27 cellular contexts compared by ENCODE assay signal in the genomic region with DNA sequence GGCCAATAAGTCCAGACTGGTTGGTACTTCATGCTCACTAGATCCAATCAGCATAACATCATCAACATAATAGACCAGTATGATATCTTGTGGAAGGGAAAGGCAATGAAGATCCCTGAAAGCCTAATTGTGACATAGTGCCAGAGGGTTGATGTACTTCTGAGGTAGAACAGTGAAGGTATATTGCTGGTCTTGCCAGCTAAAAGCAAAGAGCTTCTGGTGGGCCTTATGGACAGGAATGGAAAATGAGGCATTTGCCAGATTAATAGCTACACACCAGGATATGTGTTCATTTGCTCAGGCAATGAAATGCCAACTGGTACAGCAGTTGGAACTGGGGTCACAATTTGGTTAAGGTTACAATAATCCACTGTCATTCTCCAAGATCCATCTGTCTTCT.
DNase-seq lines count a peak whose midpoint lies in the region; TF ChIP-seq lines count a peak whose summit lies in the region.
"Had no signal": no experiment of that assay in that cellular context is flagged by ENCODE, and none has a peak within 500 bp of the region (broad histone marks: within the 10 kb centered on the region; RNA-seq: fewer than 3 reads in every experiment).

No MANE protein-coding gene starts in this region.

- TF ChIP-seq CTCF in HEK293 (tag by site-specific recombination; IDR thresholded peaks at IDR 0.05), result no peak

- no peak overlapping the region for H3K4me3 ChIP-seq in HEK293 (ENCODE audit: low read depth, low read length)
- H3K4me3 ChIP-seq: A549; BLaER1; BLaER1 treated with 17β-estradiol and CSF1 and Interleukin-3, amounts not matched to agents 10 nM and 100 nM had no signal

- no peaks in the 10 kb centered on the region for H3K9me3 ChIP-seq in HEK293 (ENCODE audit: control insufficient read depth, insufficient read depth, low read depth, low read length)
- H3K9me3 ChIP-seq: A549, BE2C, Caco-2 had no signal

- H3K27ac ChIP-seq in HEK293 (ENCODE audit: extremely low read depth, low read depth, low read length), result no peak overlapping the region
- H3K27ac ChIP-seq: 22Rv1; A549; BLaER1; BLaER1 treated with 17β-estradiol and CSF1 and Interleukin-3, amounts not matched to agents 10 nM and 100 nM; C4-2B had no signal

- no peak for DNase-seq in stimulated activated naive CD4-positive, alpha-beta T cell (lab: John Stamatoyannopoulos, UW)
- DNase-seq: 8988T; ACHN; AML-193; BE2C; C1 segment of cervical spinal cord; Caco-2; Calu3; CD4-positive, alpha-beta memory T cell; CD4-positive, alpha-beta T cell; CD4-positive, CD25-positive, alpha-beta regulatory T cell; CD8-positive, alpha-beta memory T cell; CD8-positive, alpha-beta T cell; COR-L47; DMS 273 treated with DMSO at 0.1 percent for 48 hours; DMS153; DMS53; DMS79; DMS79 treated with DMSO at 0.1 percent for 48 hours; DND-41; EL had no signal

- POLR2A ChIA-PET in HEK293 (lab: Yijun Ruan, JAX), result no interaction called here

- H3K4me1 ChIP-seq in HEK293 (ENCODE audit: control insufficient read depth, insufficient read depth, low read length), result no peaks in the 10 kb centered on the region
- H3K4me1 ChIP-seq: A549; BE2C; BLaER1; BLaER1 treated with 17β-estradiol and CSF1 and Interleukin-3, amounts not matched to agents 10 nM and 100 nM; Caco-2 had no signal

- no peaks in the 10 kb centered on the region for H3K36me3 ChIP-seq in HEK293 (ENCODE audit: control insufficient read depth in 2 of 2, insufficient read depth in 1 of 2, low read length in 2 of 2)
- H3K36me3 ChIP-seq: BE2C; BLaER1; BLaER1 treated with 17β-estradiol and CSF1 and Interleukin-3, amounts not matched to agents 10 nM and 100 nM had no signal

- CTCF ChIA-PET in HEK293 (lab: Yijun Ruan, JAX), result interaction anchor here (0.6 kb wide), 1 partner anchor 1296 kb away, joined by 5 read pairs; no protein-coding TSS in a partner anchor

TF ChIP-seq in HEK293, 187 proteins besides CTCF, POLR2A, EP300 and RAD21:
- TF ChIP-seq ZNF677 (tag by site-specific recombination; IDR thresholded peaks at IDR 0.05), result no peak
- peak; percentile 93 for TF ChIP-seq ZNF157 (tag by site-specific recombination; IDR thresholded peaks at IDR 0.05)
- TF ChIP-seq ZSCAN30 (tag by site-specific recombination; IDR thresholded peaks at IDR 0.05), result no peak
- TF ChIP-seq ZNF596 (tag by site-specific recombination; IDR thresholded peaks at IDR 0.05), result no peak
TF ChIP-seq in HEK293: peak in this region for 1.
